In genomic region chr12:122895757-122896636, GRCh38 we compare ENCODE assay signal across 1 cellular context.
TF ChIP-seq lines count a peak whose summit lies in the region.

A gene with protein sequence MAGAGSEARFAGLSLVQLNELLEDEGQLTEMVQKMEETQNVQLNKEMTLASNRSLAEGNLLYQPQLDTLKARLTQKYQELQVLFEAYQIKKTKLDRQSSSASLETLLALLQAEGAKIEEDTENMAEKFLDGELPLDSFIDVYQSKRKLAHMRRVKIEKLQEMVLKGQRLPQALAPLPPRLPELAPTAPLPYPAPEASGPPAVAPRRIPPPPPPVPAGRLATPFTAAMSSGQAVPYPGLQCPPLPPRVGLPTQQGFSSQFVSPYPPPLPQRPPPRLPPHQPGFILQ (minus strand): TSS chr12:122896124. CDS start chr12:122896062, 62 bp downstream.

TF ChIP-seq in HepG2, 621 proteins besides CTCF, POLR2A, EP300 and RAD21 (continued from another document):
- no peak for TF ChIP-seq KMT2B (CRISPR knock-in tag; IDR thresholded peaks at IDR 0.05)
- no peak for TF ChIP-seq SRSF4 (IDR thresholded peaks at IDR 0.05; ENCODE audit: low read depth, low read length, poor library complexity, severe bottlenecking)
- TF ChIP-seq, protein P1, sequence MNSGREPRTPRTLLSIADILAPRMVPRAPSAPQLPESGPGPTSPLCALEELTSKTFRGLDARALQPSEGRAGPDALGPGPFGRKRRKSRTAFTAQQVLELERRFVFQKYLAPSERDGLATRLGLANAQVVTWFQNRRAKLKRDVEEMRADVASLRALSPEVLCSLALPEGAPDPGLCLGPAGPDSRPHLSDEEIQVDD (CRISPR knock-in tag; IDR thresholded peaks at IDR 0.05; ENCODE audit: borderline replicate concordance), result no peak
- TF ChIP-seq, protein P2, sequence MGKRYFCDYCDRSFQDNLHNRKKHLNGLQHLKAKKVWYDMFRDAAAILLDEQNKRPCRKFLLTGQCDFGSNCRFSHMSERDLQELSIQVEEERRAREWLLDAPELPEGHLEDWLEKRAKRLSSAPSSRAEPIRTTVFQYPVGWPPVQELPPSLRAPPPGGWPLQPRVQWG (CRISPR knock-in tag; IDR thresholded peaks at IDR 0.05; ENCODE audit: borderline replicate concordance, low read depth), result no peak
- peak; percentile 60 for TF ChIP-seq POLR2AphosphoS5 (IDR thresholded peaks at IDR 0.05; ENCODE audit: low read depth, low read length)
- peak; percentile 100 for TF ChIP-seq ZBTB21 (CRISPR knock-in tag; IDR thresholded peaks at IDR 0.05)
- peak; percentile 73 for TF ChIP-seq ZNF574 (CRISPR knock-in tag; IDR thresholded peaks at IDR 0.05)
